ENCODE assay signal across 8 cellular contexts in genomic region chr2:69437751-69438154, GRCh38. TPM values are rescaled to one million over a fixed set of nuclear protein-coding genes. Genes with fewer than 3 reads are reported as not detected.
DNase-seq lines count a peak whose midpoint lies in the region; ATAC-seq and TF ChIP-seq lines count a peak whose summit lies in the region.

No MANE protein-coding gene starts in this region.

- ATAC-seq in WTC11: peak; percentile 21
- ATAC-seq in GM19467 (IDR thresholded peaks at IDR 0.05; ENCODE audit: unreplicated experiment): no peak

- H3K27me3 Mint-ChIP-seq in WTC11 (ENCODE audit: low read depth) (no peaks in the 10 kb centered on the region; the same call in 1 of the 2 replicates), glutamatergic neuron (ENCODE audit: unreplicated experiment) (peaks cover 10% of the 10 kb centered on the region)

- H3K4me3 Mint-ChIP-seq in WTC11: peak overlapping the region; percentile 93
- H3K4me3 Mint-ChIP-seq in glutamatergic neuron (ENCODE audit: unreplicated experiment): peak overlapping the region; percentile 84

- H3K9me3 Mint-ChIP-seq in WTC11: peaks cover 13% of the 10 kb centered on the region
- H3K9me3 Mint-ChIP-seq in glutamatergic neuron (ENCODE audit: unreplicated experiment): peaks cover 7% of the 10 kb centered on the region

- no peak for TF ChIP-seq CTCF in WTC11 (IDR thresholded peaks at IDR 0.05)
- no peak for TF ChIP-seq CTCF in glutamatergic neuron (IDR thresholded peaks at IDR 0.05; ENCODE audit: partially characterized antibody, unreplicated experiment)

- CTCF ChIA-PET in WTC11 (lab: Charles Lee): interaction anchor here (0.8 to 2.3 kb wide), 20 partner anchors 10 to 494 kb away, joined by 3 to 17 read pairs (median 4); partner anchors contain the start of gene AAK1

- H3K4me1 Mint-ChIP-seq in WTC11 (peaks cover 30% of the 10 kb centered on the region), glutamatergic neuron (ENCODE audit: low read depth, unreplicated experiment) (peaks cover 7% of the 10 kb centered on the region)

- H3K36me3 Mint-ChIP-seq in WTC11 (peaks cover 6% of the 10 kb centered on the region; the same call in 1 of the 2 replicates), glutamatergic neuron (ENCODE audit: unreplicated experiment) (no peaks in the 10 kb centered on the region)

- peak; percentile 1 for DNase-seq in stimulated activated CD8-positive, alpha-beta memory T cell treated with anti-CD3 and anti-CD28 coated beads, Interleukin-15, amount 100 ng/mL, for 24 hours (ENCODE audit: low read depth)
- DNase-seq in stimulated activated CD8-positive, alpha-beta memory T cell treated with anti-CD3 and anti-CD28 coated beads, Interleukin-4, amount 100 ng/mL, for 48 hours: no peak
- DNase-seq in WTC11 (ENCODE audit: low spot score) (no peak), glutamatergic neuron (no peak), pulmonary artery endothelial cell (ENCODE audit: low read depth, low spot score) (peak; percentile 17), inferior parietal cortex (ENCODE audit: extremely low spot score) (no peak), A172 (ENCODE audit: low spot score) (no peak)

- POLR2A ChIA-PET in WTC11 (lab: Charles Lee): interaction anchor here (0.7 to 1.4 kb wide), 9 partner anchors 9 to 303 kb away, joined by 3 to 9 read pairs (median 4); partner anchors contain the start of genes AAK1 and GFPT1

- H3K27ac Mint-ChIP-seq in WTC11: peak overlapping the region; percentile 96
- H3K27ac Mint-ChIP-seq in glutamatergic neuron (ENCODE audit: unreplicated experiment): peak overlapping the region; percentile 97

TF ChIP-seq in WTC11, 78 proteins besides CTCF, POLR2A, EP300 and RAD21:
- TF ChIP-seq, protein P1, sequence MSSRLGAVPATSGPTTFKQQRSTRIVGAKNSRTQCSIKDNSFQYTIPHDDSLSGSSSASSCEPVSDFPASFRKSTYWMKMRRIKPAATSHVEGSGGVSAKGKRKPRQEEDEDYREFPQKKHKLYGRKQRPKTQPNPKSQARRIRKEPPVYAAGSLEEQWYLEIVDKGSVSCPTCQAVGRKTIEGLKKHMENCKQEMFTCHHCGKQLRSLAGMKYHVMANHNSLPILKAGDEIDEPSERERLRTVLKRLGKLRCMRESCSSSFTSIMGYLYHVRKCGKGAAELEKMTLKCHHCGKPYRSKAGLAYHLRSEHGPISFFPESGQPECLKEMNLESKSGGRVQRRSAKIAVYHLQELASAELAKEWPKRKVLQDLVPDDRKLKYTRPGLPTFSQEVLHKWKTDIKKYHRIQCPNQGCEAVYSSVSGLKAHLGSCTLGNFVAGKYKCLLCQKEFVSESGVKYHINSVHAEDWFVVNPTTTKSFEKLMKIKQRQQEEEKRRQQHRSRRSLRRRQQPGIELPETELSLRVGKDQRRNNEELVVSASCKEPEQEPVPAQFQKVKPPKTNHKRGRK (CRISPR knock-in tag; IDR thresholded peaks at IDR 0.05; ENCODE audit: borderline replicate concordance): no peak
- TF ChIP-seq SMAD3 (CRISPR knock-in tag; IDR thresholded peaks at IDR 0.05; ENCODE audit: borderline replicate concordance) (no peak), SMAD4 (CRISPR knock-in tag; IDR thresholded peaks at IDR 0.05) (no peak), CREB1 (CRISPR knock-in tag; IDR thresholded peaks at IDR 0.05) (no peak), SP1 (CRISPR knock-in tag; conservative IDR thresholded peaks at IDR 0.05) (no peak), RELA (CRISPR knock-in tag; IDR thresholded peaks at IDR 0.05; ENCODE audit: borderline replicate concordance) (no peak), HMGA2 (CRISPR knock-in tag; IDR thresholded peaks at IDR 0.05) (no peak), SOX15 (CRISPR knock-in tag; IDR thresholded peaks at IDR 0.05) (no peak)
- TF ChIP-seq, protein P2, sequence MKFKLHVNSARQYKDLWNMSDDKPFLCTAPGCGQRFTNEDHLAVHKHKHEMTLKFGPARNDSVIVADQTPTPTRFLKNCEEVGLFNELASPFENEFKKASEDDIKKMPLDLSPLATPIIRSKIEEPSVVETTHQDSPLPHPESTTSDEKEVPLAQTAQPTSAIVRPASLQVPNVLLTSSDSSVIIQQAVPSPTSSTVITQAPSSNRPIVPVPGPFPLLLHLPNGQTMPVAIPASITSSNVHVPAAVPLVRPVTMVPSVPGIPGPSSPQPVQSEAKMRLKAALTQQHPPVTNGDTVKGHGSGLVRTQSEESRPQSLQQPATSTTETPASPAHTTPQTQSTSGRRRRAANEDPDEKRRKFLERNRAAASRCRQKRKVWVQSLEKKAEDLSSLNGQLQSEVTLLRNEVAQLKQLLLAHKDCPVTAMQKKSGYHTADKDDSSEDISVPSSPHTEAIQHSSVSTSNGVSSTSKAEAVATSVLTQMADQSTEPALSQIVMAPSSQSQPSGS (CRISPR knock-in tag; IDR thresholded peaks at IDR 0.05; ENCODE audit: borderline replicate concordance, low read depth): no peak

RNA-seq across cellular contexts. Expression of gene NFU1, which starts 0.5 kb away (rescaled TPM):
- total RNA-seq in WTC11 (2021): 39.3 to 47.8 TPM (median 46.1 TPM) in 3 replicates
- 40.0 TPM for total RNA-seq in glutamatergic neuron (ENCODE audit: unreplicated experiment)
- 38.2 and 42.1 TPM in 2 replicates for total RNA-seq in pulmonary artery endothelial cell
- total RNA-seq in A172 (2014; rRNA removed; shearing (Covaris generic)): 92.9 and 185 TPM in 2 replicates

RNA-seq across cellular contexts. Expression of gene GFPT1, which starts 50.7 kb away (rescaled TPM):
- total RNA-seq in WTC11 (2021): 65.5 to 75.5 TPM (median 74.6 TPM) in 3 replicates
- 39.3 TPM for total RNA-seq in glutamatergic neuron (ENCODE audit: unreplicated experiment)
- total RNA-seq in pulmonary artery endothelial cell: 27.8 and 36.1 TPM in 2 replicates
- total RNA-seq in A172 (2014; rRNA removed; shearing (Covaris generic)): 31.9 and 39.5 TPM in 2 replicates

Comparison
In these comparisons a context has a peak if more than half of its experiments do, and no peak if none do; other contexts are left out.
1. DNase-seq: peak in stimulated activated CD8-positive, alpha-beta memory T cell treated with anti-CD3 and anti-CD28 coated beads, Interleukin-15, amount 100 ng/mL, for 24 hours (single experiment) and pulmonary artery endothelial cell (single experiment); none in stimulated activated CD8-positive, alpha-beta memory T cell treated with anti-CD3 and anti-CD28 coated beads, Interleukin-4, amount 100 ng/mL, for 48 hours (single experiment), WTC11 (single experiment), glutamatergic neuron (single experiment), inferior parietal cortex (single experiment) and A172 (single experiment).